ENCODE assay signal across 20 cellular contexts in the genomic region with DNA sequence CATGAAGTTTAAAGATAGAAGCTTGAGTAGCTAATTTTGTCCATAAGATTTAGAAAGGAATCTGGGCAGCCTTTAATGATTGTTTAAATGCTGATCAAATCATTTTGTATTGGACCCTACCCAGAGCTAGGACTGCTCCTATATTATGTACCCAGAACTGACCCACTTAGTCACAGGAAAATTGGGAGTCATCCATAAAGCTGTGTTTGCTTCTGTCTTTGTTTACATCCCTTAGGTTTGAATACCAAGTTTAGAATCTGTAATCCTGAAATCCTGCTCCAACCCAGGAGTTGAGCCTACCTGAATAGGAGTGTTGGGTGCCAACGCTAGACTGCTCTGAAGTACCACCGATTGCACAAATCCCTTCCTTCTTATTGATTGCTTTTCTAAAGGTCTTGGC. TPM values are rescaled to one million over a fixed set of nuclear protein-coding genes. Genes with fewer than 3 reads are reported as not detected.
DNase-seq lines count a peak whose midpoint lies in the region; ATAC-seq and TF ChIP-seq lines count a peak whose summit lies in the region.
"Had no signal": no experiment of that assay in that cellular context is flagged by ENCODE, and none has a peak within 500 bp of the region (broad histone marks: within the 10 kb centered on the region; RNA-seq: fewer than 3 reads in every experiment).

No MANE protein-coding gene starts in this region.

- H3K9me3 Mint-ChIP-seq in activated naive CD4-positive, alpha-beta T cell treated with anti-CD3 and anti-CD28 coated beads, Interleukin-2, amount 50 U/mL, for 24 hours, result no peaks in the 10 kb centered on the region
- no peaks in the 10 kb centered on the region for H3K9me3 Mint-ChIP-seq in activated naive CD4-positive, alpha-beta T cell treated with anti-CD3 and anti-CD28 coated beads, Interleukin-2, amount 50 U/mL, for 72 hours
- H3K9me3 Mint-ChIP-seq in CD8-positive, alpha-beta memory T cell, result no peaks in the 10 kb centered on the region
- H3K9me3 Mint-ChIP-seq in activated naive CD8-positive, alpha-beta T cell treated with anti-CD3 and anti-CD28 coated beads, Interleukin-2, amount 50 U/mL, for 24 hours, result no peaks in the 10 kb centered on the region

- no peak overlapping the region for H3K27ac ChIP-seq in CD8-positive, alpha-beta memory T cell (ENCODE audit: low read depth, low read length)
- H3K27ac ChIP-seq in neutrophil (peak overlapping the region; percentile 71), stomach (no peak overlapping the region)
- H3K27ac ChIP-seq: HL-60 had no signal

- peaks cover 37% of the 10 kb centered on the region for H3K36me3 Mint-ChIP-seq in activated naive CD4-positive, alpha-beta T cell treated with anti-CD3 and anti-CD28 coated beads, Interleukin-2, amount 50 U/mL, for 24 hours
- peaks cover 24 to 50% of the 10 kb centered on the region in 2 donors for H3K36me3 Mint-ChIP-seq in activated naive CD4-positive, alpha-beta T cell treated with anti-CD3 and anti-CD28 coated beads, Interleukin-2, amount 50 U/mL, for 72 hours
- H3K36me3 Mint-ChIP-seq in CD8-positive, alpha-beta memory T cell, result peaks cover under 1 to 72% (median 21%) of the 10 kb centered on the region in 3 donors
- H3K36me3 Mint-ChIP-seq in activated naive CD8-positive, alpha-beta T cell treated with anti-CD3 and anti-CD28 coated beads, Interleukin-2, amount 50 U/mL, for 24 hours (ENCODE audit: low read depth), result peaks cover 79% of the 10 kb centered on the region

- intact Hi-C loops in stomach (cut with DNase I; ENCODE audit: low total_unique reads), result no loop called here

- no peaks in the 10 kb centered on the region for H3K27me3 ChIP-seq in CD8-positive, alpha-beta memory T cell (ENCODE audit: insufficient read depth, low read length, poor library complexity, severe bottlenecking)
- H3K27me3 ChIP-seq in neutrophil (no peaks in the 10 kb centered on the region), stomach (no peaks in the 10 kb centered on the region)
- H3K27me3 ChIP-seq: MG63 had no signal

- no peak for DNase-seq in activated naive CD4-positive, alpha-beta T cell treated with anti-CD3 and anti-CD28 coated beads, Interleukin-2, amount 50 U/mL, for 72 hours (ENCODE audit: low spot score in 2 of 2)
- DNase-seq in CD8-positive, alpha-beta memory T cell, result no peak
- no peak for DNase-seq in activated naive CD8-positive, alpha-beta T cell treated with anti-CD3 and anti-CD28 coated beads, Interleukin-2, amount 50 U/mL, for 24 hours
- DNase-seq in stomach (no peak), AG08396 (ENCODE audit: low spot score) (no peak)
- DNase-seq: DMS53, EL, IMR-90, MG63, NCI-H1048, NCI-H1436, NCI-H1930, NCI-H345, NCI-H524 treated with DMSO at 0.1 percent for 48 hours had no signal

- no peak for ATAC-seq in activated naive CD4-positive, alpha-beta T cell treated with anti-CD3 and anti-CD28 coated beads, Interleukin-2, amount 50 U/mL, for 72 hours
- no peak for ATAC-seq in activated naive CD8-positive, alpha-beta T cell treated with anti-CD3 and anti-CD28 coated beads, Interleukin-2, amount 50 U/mL, for 24 hours
- ATAC-seq: GM12878, Right ventricle myocardium inferior had no signal

- H3K9me3 ChIP-seq in CD8-positive, alpha-beta memory T cell (ENCODE audit: low read length), result no peaks in the 10 kb centered on the region
- H3K9me3 ChIP-seq in neutrophil (peaks cover 9% of the 10 kb centered on the region), stomach (no peaks in the 10 kb centered on the region)
- H3K9me3 ChIP-seq: HAP-1, MG63 had no signal

- H3K4me3 ChIP-seq in CD8-positive, alpha-beta memory T cell (ENCODE audit: low read length), result no peak overlapping the region
- no peak overlapping the region for H3K4me3 ChIP-seq in neutrophil (ENCODE audit: low read depth in 1 of 2, low read length in 1 of 2)
- H3K4me3 ChIP-seq in stomach, result no peak overlapping the region
- H3K4me3 ChIP-seq: GM12878, HAP-1, MG63 had no signal

- no peak overlapping the region for H3K4me3 Mint-ChIP-seq in activated naive CD4-positive, alpha-beta T cell treated with anti-CD3 and anti-CD28 coated beads, Interleukin-2, amount 50 U/mL, for 24 hours
- H3K4me3 Mint-ChIP-seq in CD8-positive, alpha-beta memory T cell, result no peak overlapping the region
- no peak overlapping the region for H3K4me3 Mint-ChIP-seq in activated naive CD8-positive, alpha-beta T cell treated with anti-CD3 and anti-CD28 coated beads, Interleukin-2, amount 50 U/mL, for 24 hours

- 37 to 79% (median 43%) methylated on average over 2 of the region's 2 CpGs for WGBS in stomach, 5 donors

- no peak for TF ChIP-seq POLR2A in stomach (IDR thresholded peaks at IDR 0.05)

- CTCF ChIA-PET in CD8-positive, alpha-beta memory T cell (lab: Charles Lee), result interaction anchor here (1.1 to 6.6 kb wide), 4 partner anchors 14 to 162 kb away, joined by 3 to 128 read pairs (median 16); no protein-coding TSS in a partner anchor

- no peak for TF ChIP-seq EP300 in stomach (IDR thresholded peaks at IDR 0.05)

- TF ChIP-seq CTCF in neutrophil (IDR thresholded peaks at IDR 0.05) (no peak), stomach (IDR thresholded peaks at IDR 0.05) (no peak)

- POLR2A ChIA-PET in CD8-positive, alpha-beta memory T cell (lab: Charles Lee), result no interaction called here

- peaks cover 59% of the 10 kb centered on the region for H3K36me3 ChIP-seq in CD8-positive, alpha-beta memory T cell (ENCODE audit: insufficient read depth, low read length)
- H3K36me3 ChIP-seq in neutrophil (peaks cover 90% of the 10 kb centered on the region), stomach (peaks cover 0 to 24% (median 7%) of the 10 kb centered on the region in 4 donors)
- H3K36me3 ChIP-seq: HAP-1, MG63 had no signal

- H3K27ac Mint-ChIP-seq in activated naive CD4-positive, alpha-beta T cell treated with anti-CD3 and anti-CD28 coated beads, Interleukin-2, amount 50 U/mL, for 24 hours, result peak overlapping the region; percentile 12
- no peak overlapping the region for H3K27ac Mint-ChIP-seq in activated naive CD4-positive, alpha-beta T cell treated with anti-CD3 and anti-CD28 coated beads, Interleukin-2, amount 50 U/mL, for 72 hours
- peak overlapping the region in 6 of 8 donors; percentile 10 to 97 (median 93) for H3K27ac Mint-ChIP-seq in CD8-positive, alpha-beta memory T cell
- peak overlapping the region; percentile 97 for H3K27ac Mint-ChIP-seq in activated naive CD8-positive, alpha-beta T cell treated with anti-CD3 and anti-CD28 coated beads, Interleukin-2, amount 50 U/mL, for 24 hours

- peaks cover 50% of the 10 kb centered on the region for H3K4me1 Mint-ChIP-seq in activated naive CD4-positive, alpha-beta T cell treated with anti-CD3 and anti-CD28 coated beads, Interleukin-2, amount 50 U/mL, for 24 hours
- peaks cover 43 to 66% (median 56%) of the 10 kb centered on the region in 3 donors for H3K4me1 Mint-ChIP-seq in CD8-positive, alpha-beta memory T cell
- peaks cover 68% of the 10 kb centered on the region for H3K4me1 Mint-ChIP-seq in activated naive CD8-positive, alpha-beta T cell treated with anti-CD3 and anti-CD28 coated beads, Interleukin-2, amount 50 U/mL, for 24 hours

- H3K27me3 Mint-ChIP-seq in activated naive CD4-positive, alpha-beta T cell treated with anti-CD3 and anti-CD28 coated beads, Interleukin-2, amount 50 U/mL, for 24 hours, result no peaks in the 10 kb centered on the region
- H3K27me3 Mint-ChIP-seq in CD8-positive, alpha-beta memory T cell, result no peaks in the 10 kb centered on the region
- H3K27me3 Mint-ChIP-seq in activated naive CD8-positive, alpha-beta T cell treated with anti-CD3 and anti-CD28 coated beads, Interleukin-2, amount 50 U/mL, for 24 hours, result no peaks in the 10 kb centered on the region

- H3K4me1 ChIP-seq in CD8-positive, alpha-beta memory T cell (ENCODE audit: insufficient read depth, low read length), result peaks cover 31% of the 10 kb centered on the region
- H3K4me1 ChIP-seq in neutrophil (ENCODE audit: control insufficient read depth in 1 of 2, insufficient read depth in 1 of 2, low read depth in 1 of 2, low read length in 1 of 2) (peaks cover 34 to 47% of the 10 kb centered on the region in 2 experiments), stomach (peaks cover 0 to 29% (median 7%) of the 10 kb centered on the region in 4 donors)
- H3K4me1 ChIP-seq: HAP-1 had no signal

RNA-seq across cellular contexts. Expression of a gene that starts 23.8 kb away (rescaled TPM):
- total RNA-seq in activated naive CD4-positive, alpha-beta T cell treated with anti-CD3 and anti-CD28 coated beads, Interleukin-2, amount 50 U/mL, for 72 hours, result 1,000 to 10,000 TPM in 1 of 2 donors, 100 to 1,000 TPM in 1; 761 to 1,053 TPM
- total RNA-seq in CD8-positive, alpha-beta memory T cell, result 100 to 1,000 TPM; 838 to 869 TPM
- polyA plus RNA-seq in CD8-positive, alpha-beta memory T cell, result 1,545 TPM
- 10 to 100 TPM in 4 of 5 donors, not detected in 1; 12.8 to 44.6 (median 33.0) TPM for total RNA-seq in stomach
- polyA plus RNA-seq in stomach, result 10 to 100 TPM; 10.6 to 20.0 (median 14.1) TPM
- total RNA-seq: IMR-90 had no signal
- polyA plus RNA-seq: IMR-90 had no signal

RNA-seq across cellular contexts. Expression of a gene that starts 53.4 kb away (rescaled TPM):
- not detected for total RNA-seq in activated naive CD4-positive, alpha-beta T cell treated with anti-CD3 and anti-CD28 coated beads, Interleukin-2, amount 50 U/mL, for 72 hours
- total RNA-seq in CD8-positive, alpha-beta memory T cell, result not detected
- polyA plus RNA-seq in CD8-positive, alpha-beta memory T cell, result not detected
- total RNA-seq in stomach, result 1 to 10 TPM in 1 of 5 donors, under 1 TPM in 1, not detected in 3; 0.37 to 2.2 TPM
- not detected for polyA plus RNA-seq in stomach
- total RNA-seq: IMR-90, Right ventricle myocardium inferior had no signal
- polyA plus RNA-seq: IMR-90 had no signal

RNA-seq across cellular contexts. Expression of a gene that starts 53.5 kb away (rescaled TPM):
- under 1 TPM; 0.16 to 0.99 TPM for total RNA-seq in activated naive CD4-positive, alpha-beta T cell treated with anti-CD3 and anti-CD28 coated beads, Interleukin-2, amount 50 U/mL, for 72 hours
- total RNA-seq in CD8-positive, alpha-beta memory T cell, result under 1 TPM; 0.55 TPM
- not detected for polyA plus RNA-seq in CD8-positive, alpha-beta memory T cell
- total RNA-seq in stomach, result under 1 TPM in 1 of 5 donors, not detected in 4; 0.73 TPM
- not detected for polyA plus RNA-seq in stomach
- total RNA-seq: IMR-90, Right ventricle myocardium inferior had no signal
- polyA plus RNA-seq: IMR-90 had no signal

Comparison
In these comparisons a context has a peak if more than half of its experiments do, and no peak if none do; other contexts are left out.
1. H3K27ac Mint-ChIP-seq: peak in activated naive CD4-positive, alpha-beta T cell treated with anti-CD3 and anti-CD28 coated beads, Interleukin-2, amount 50 U/mL, for 24 hours (single experiment), CD8-positive, alpha-beta memory T cell (6 of 8) and activated naive CD8-positive, alpha-beta T cell treated with anti-CD3 and anti-CD28 coated beads, Interleukin-2, amount 50 U/mL, for 24 hours (single experiment); none in activated naive CD4-positive, alpha-beta T cell treated with anti-CD3 and anti-CD28 coated beads, Interleukin-2, amount 50 U/mL, for 72 hours (0 of 2).
2. RNA of a gene that starts 23.8 kb away (total RNA-seq): 761 to 1,053 TPM in activated naive CD4-positive, alpha-beta T cell treated with anti-CD3 and anti-CD28 coated beads, Interleukin-2, amount 50 U/mL, for 72 hours and 838 to 869 TPM in CD8-positive, alpha-beta memory T cell; 12.8 to 44.6 TPM in stomach; every median in the first group is over 10 times any median in the second.